In genomic region chr16:65224994-65225393, GRCh38 we compare ENCODE assay signal across 23 cellular contexts.
"Had no signal": no experiment of that assay in that cellular context is flagged by ENCODE, and none has a peak within 500 bp of the region (broad histone marks: within the 10 kb centered on the region; RNA-seq: fewer than 3 reads in every experiment).

No MANE protein-coding gene starts in this region.

- H3K27ac Mint-ChIP-seq: effector memory CD8-positive, alpha-beta T cell; memory B cell; natural killer cell; progenitor cell of endocrine pancreas; type B pancreatic cell had no signal

- H3K9ac ChIP-seq: parathyroid adenoma had no signal

- H3K36me3 Mint-ChIP-seq: memory B cell, natural killer cell had no signal

- H3K27me3 Mint-ChIP-seq: effector memory CD8-positive, alpha-beta T cell; memory B cell had no signal

- H3K4me3 Mint-ChIP-seq: effector memory CD8-positive, alpha-beta T cell; memory B cell; natural killer cell; type B pancreatic cell had no signal

- H3K79me2 ChIP-seq: parathyroid adenoma had no signal

- H3K4me1 Mint-ChIP-seq: memory B cell, natural killer cell had no signal

- DNase-seq: cortex of kidney; effector memory CD8-positive, alpha-beta T cell; foreskin fibroblast; gastrocnemius medialis; head of caudate nucleus; kidney; natural killer cell; right lobe of liver; small intestine; stimulated activated CD4-positive, alpha-beta T cell treated with anti-CD3 and anti-CD28 coated beads, Interleukin-12 subunit alpha, Interleukin-12 subunit beta, amount 100 ng/mL, for 4 hours; stimulated activated CD4-positive, alpha-beta T cell treated with anti-CD3 and anti-CD28 coated beads, Interleukin-1b, Interleukin-23, amount 100 ng/mL, for 48 hours; stimulated activated CD4-positive, alpha-beta T cell treated with anti-CD3 and anti-CD28 coated beads, Interleukin-4, amount 100 ng/mL, for 1 hour; stimulated activated CD8-positive, alpha-beta memory T cell treated with anti-CD3 and anti-CD28 coated beads, Interleukin-4, amount 100 ng/mL, for 48 hours; stimulated activated naive CD4-positive, alpha-beta T cell treated with Interleukin-2 at 50 U/mL for 16 hours; stomach; thyroid gland had no signal

- ATAC-seq: effector memory CD8-positive, alpha-beta T cell; gastrocnemius medialis; left lobe of liver; natural killer cell; right lobe of liver had no signal

- H3K27me3 ChIP-seq: gastrocnemius medialis, neutrophil, right lobe of liver, stomach, thyroid gland had no signal

- H3K27ac ChIP-seq: gastrocnemius medialis, neutrophil, parathyroid adenoma, right lobe of liver, stomach, thyroid gland had no signal

- H3K4me3 ChIP-seq: gastrocnemius medialis, lung, right lobe of liver, stomach, thyroid gland had no signal

- H3K4me1 ChIP-seq: gastrocnemius medialis, parathyroid adenoma, right lobe of liver, stomach, thyroid gland had no signal

- H3K9me3 Mint-ChIP-seq: type B pancreatic cell had no signal

- H3K9me3 ChIP-seq: gastrocnemius medialis, neutrophil, right lobe of liver, stomach, thyroid gland had no signal

- H2AFZ ChIP-seq: parathyroid adenoma had no signal

- H3K36me3 ChIP-seq: gastrocnemius medialis, neutrophil, right lobe of liver, stomach, thyroid gland had no signal
